2 cellular contexts compared by ENCODE assay signal in genomic region chr6:36865835-36866234, GRCh38.
TF ChIP-seq lines count a peak whose summit lies in the region.

No MANE protein-coding gene starts in this region.

TF ChIP-seq in endothelial cell of umbilical vein, 7 proteins besides CTCF, POLR2A, EP300 and RAD21:
- TF ChIP-seq FOS (IDR thresholded peaks at IDR 0.05; ENCODE audit: borderline replicate concordance, insufficient read depth, low read length) (no peak), JUN (IDR thresholded peaks at IDR 0.05; ENCODE audit: borderline replicate concordance, insufficient read depth, insufficient read length, low read depth) (no peak), POLR2AphosphoS5 (IDR thresholded peaks at IDR 0.05; ENCODE audit: insufficient read depth, low read depth, low read length) (no peak), GATA2 (IDR thresholded peaks at IDR 0.05; ENCODE audit: insufficient read depth, insufficient read length, low read depth, low read length) (no peak), MYC (IDR thresholded peaks at IDR 0.05; ENCODE audit: low read depth, low read length) (no peak), EZH2 (IDR thresholded peaks at IDR 0.05; ENCODE audit: borderline replicate concordance, low read depth, low read length, severe bottlenecking) (no peak), MAX (IDR thresholded peaks at IDR 0.05; ENCODE audit: insufficient read depth, insufficient read length) (no peak)
TF ChIP-seq in endothelial cell of umbilical vein: peak in this region for 0.

TF ChIP-seq in HEK293T, 16 proteins besides CTCF, POLR2A, EP300 and RAD21:
- TF ChIP-seq ELF4 (IDR thresholded peaks at IDR 0.05) (no peak), FOXA1 (IDR thresholded peaks at IDR 0.05) (no peak), ARNT (IDR thresholded peaks at IDR 0.05) (no peak), CTBP1 (IDR thresholded peaks at IDR 0.05; ENCODE audit: borderline replicate concordance) (no peak), L3MBTL2 (conservative IDR thresholded peaks at IDR 0.05) (no peak), SUZ12 (IDR thresholded peaks at IDR 0.05) (no peak), SP1 (IDR thresholded peaks at IDR 0.05) (no peak), TARDBP (IDR thresholded peaks at IDR 0.05) (no peak), HDGF (IDR thresholded peaks at IDR 0.05; ENCODE audit: borderline replicate concordance) (no peak), BHLHE40 (IDR thresholded peaks at IDR 0.05; ENCODE audit: borderline replicate concordance) (no peak), NFRKB (IDR thresholded peaks at IDR 0.05) (no peak), FOXK2 (IDR thresholded peaks at IDR 0.05) (no peak), LEF1 (IDR thresholded peaks at IDR 0.05; ENCODE audit: borderline replicate concordance) (no peak), FOXM1 (IDR thresholded peaks at IDR 0.05; ENCODE audit: borderline replicate concordance) (no peak)
- TF ChIP-seq, protein P1, sequence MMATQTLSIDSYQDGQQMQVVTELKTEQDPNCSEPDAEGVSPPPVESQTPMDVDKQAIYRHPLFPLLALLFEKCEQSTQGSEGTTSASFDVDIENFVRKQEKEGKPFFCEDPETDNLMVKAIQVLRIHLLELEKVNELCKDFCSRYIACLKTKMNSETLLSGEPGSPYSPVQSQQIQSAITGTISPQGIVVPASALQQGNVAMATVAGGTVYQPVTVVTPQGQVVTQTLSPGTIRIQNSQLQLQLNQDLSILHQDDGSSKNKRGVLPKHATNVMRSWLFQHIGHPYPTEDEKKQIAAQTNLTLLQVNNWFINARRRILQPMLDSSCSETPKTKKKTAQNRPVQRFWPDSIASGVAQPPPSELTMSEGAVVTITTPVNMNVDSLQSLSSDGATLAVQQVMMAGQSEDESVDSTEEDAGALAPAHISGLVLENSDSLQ (IDR thresholded peaks at IDR 0.05) = no peak
